ENCODE assay signal across 20 cellular contexts in genomic region chr6:125670586-125670985, GRCh38.
DNase-seq lines count a peak whose midpoint lies in the region; ATAC-seq and TF ChIP-seq lines count a peak whose summit lies in the region.
"Had no signal": no experiment of that assay in that cellular context is flagged by ENCODE, and none has a peak within 500 bp of the region (broad histone marks: within the 10 kb centered on the region; RNA-seq: fewer than 3 reads in every experiment).

No MANE protein-coding gene starts in this region.

- 20 to 52% methylated on average over 2 to 4 of the region's 4 CpGs for WGBS in endodermal cell (ENCODE audit: insufficient coverage in 1 of 2, insufficient read length in 1 of 2), 2 experiments

- H3K27me3 ChIP-seq in endodermal cell (ENCODE audit: control insufficient read depth, insufficient read depth, low read length, poor library complexity, severe bottlenecking), result no peaks in the 10 kb centered on the region
- H3K27me3 ChIP-seq in skeletal muscle tissue (ENCODE audit: control insufficient read depth in 3 of 3, insufficient read depth in 3 of 3, low read length in 3 of 3), result no peaks in the 10 kb centered on the region
- H3K27me3 ChIP-seq in naive thymus-derived CD4-positive, alpha-beta T cell (ENCODE audit: control insufficient read depth in 2 of 2, insufficient read depth in 2 of 2, low read length in 2 of 2), result no peaks in the 10 kb centered on the region
- H3K27me3 ChIP-seq: esophagus squamous epithelium, SJSA1, vagina had no signal

- H3K4me3 Mint-ChIP-seq in endodermal cell, result no peak overlapping the region
- no peak overlapping the region for H3K4me3 Mint-ChIP-seq in stimulated activated naive CD8-positive, alpha-beta T cell treated with anti-CD3 and anti-CD28 coated beads, Interleukin-15, amount 100 ng/mL, for 72 hours
- no peak overlapping the region for H3K4me3 Mint-ChIP-seq in naive thymus-derived CD4-positive, alpha-beta T cell
- H3K4me3 Mint-ChIP-seq: activated CD4-positive, alpha-beta memory T cell treated with anti-CD3 and anti-CD28 coated beads for 36 hours; activated T-helper 1 cell treated with anti-CD3 and anti-CD28 coated beads, Interleukin-12 subunit alpha, Interleukin-12 subunit beta, Interleukin-2, Interleukin-4 antibody, amounts not matched to agents 30 ng/mL and 10 ng/mL and 1 ng/mL, durations not matched to agents 14 hours and 24 hours and 36 hours; dendritic cell treated with granulocyte-macrophage colony-stimulating factor and Interleukin-4, amounts not matched to agents 40 ng/mL and 50 ng/mL, for 4 days; stimulated activated memory B cell treated with anti-CD40 and anti-IgM and Interleukin-4, amounts not matched to agents 10 μg/mL and 1 μg/mL and 100 μg/mL, for 72 hours had no signal

- ATAC-seq in stimulated activated naive CD8-positive, alpha-beta T cell treated with anti-CD3 and anti-CD28 coated beads, Interleukin-15, amount 100 ng/mL, for 72 hours, result no peak
- ATAC-seq in naive thymus-derived CD4-positive, alpha-beta T cell, result no peak
- ATAC-seq: stimulated activated memory B cell treated with anti-CD40 and anti-IgM and Interleukin-4, amounts not matched to agents 10 μg/mL and 1 μg/mL and 100 μg/mL, for 72 hours had no signal

- H3K4me2 ChIP-seq in OCI-LY7 (ENCODE audit: low read length), result no peak overlapping the region

- no peak overlapping the region for H2AFZ ChIP-seq in OCI-LY7 (ENCODE audit: low read length)

- no peaks in the 10 kb centered on the region for H3K79me2 ChIP-seq in OCI-LY7 (ENCODE audit: insufficient read depth, low read depth, low read length)

- intact Hi-C loops in OCI-LY7 (cut with micrococcal nuclease; ENCODE audit: unreplicated experiment), result loop anchor here (10.0 kb wide), 1 partner anchor 356 kb away; no protein-coding TSS in a partner anchor
- intact Hi-C loops in naive thymus-derived CD4-positive, alpha-beta T cell (cut with micrococcal nuclease), result no loop called here

- H3K4me3 ChIP-seq in endodermal cell (ENCODE audit: low read length) (no peak overlapping the region), skeletal muscle tissue (ENCODE audit: low read length in 3 of 3) (no peak overlapping the region), OCI-LY7 (ENCODE audit: low read depth, low read length, poor library complexity, severe bottlenecking) (no peak overlapping the region)
- no peak overlapping the region for H3K4me3 ChIP-seq in naive thymus-derived CD4-positive, alpha-beta T cell (ENCODE audit: low read length)
- H3K4me3 ChIP-seq: esophagus squamous epithelium, SJSA1, vagina had no signal

- H3K9me3 ChIP-seq in endodermal cell (ENCODE audit: control insufficient read depth, low read length) (no peaks in the 10 kb centered on the region), skeletal muscle tissue (ENCODE audit: control insufficient read depth in 3 of 3, low read length in 3 of 3) (no peaks in the 10 kb centered on the region), OCI-LY7 (ENCODE audit: low read length) (no peaks in the 10 kb centered on the region)
- H3K9me3 ChIP-seq in naive thymus-derived CD4-positive, alpha-beta T cell (ENCODE audit: control insufficient read depth in 2 of 3, low read length in 3 of 3), result no peaks in the 10 kb centered on the region
- H3K9me3 ChIP-seq: esophagus squamous epithelium, SJSA1, vagina had no signal

- no peaks in the 10 kb centered on the region for H3K9me3 Mint-ChIP-seq in endodermal cell
- no peaks in the 10 kb centered on the region for H3K9me3 Mint-ChIP-seq in stimulated activated naive CD8-positive, alpha-beta T cell treated with anti-CD3 and anti-CD28 coated beads, Interleukin-15, amount 100 ng/mL, for 72 hours
- no peaks in the 10 kb centered on the region for H3K9me3 Mint-ChIP-seq in naive thymus-derived CD4-positive, alpha-beta T cell
- H3K9me3 Mint-ChIP-seq: activated CD4-positive, alpha-beta memory T cell treated with anti-CD3 and anti-CD28 coated beads for 36 hours; activated T-helper 1 cell treated with anti-CD3 and anti-CD28 coated beads, Interleukin-12 subunit alpha, Interleukin-12 subunit beta, Interleukin-2, Interleukin-4 antibody, amounts not matched to agents 30 ng/mL and 10 ng/mL and 1 ng/mL, durations not matched to agents 14 hours and 24 hours and 36 hours; dendritic cell treated with granulocyte-macrophage colony-stimulating factor and Interleukin-4, amounts not matched to agents 40 ng/mL and 50 ng/mL, for 4 days; stimulated activated memory B cell treated with anti-CD40 and anti-IgM and Interleukin-4, amounts not matched to agents 10 μg/mL and 1 μg/mL and 100 μg/mL, for 72 hours had no signal

- CTCF ChIA-PET in OCI-LY7 (lab: Charles Lee; ENCODE audit: unreplicated experiment), result no interaction called here
- CTCF ChIA-PET in naive thymus-derived CD4-positive, alpha-beta T cell (lab: Charles Lee), result no interaction called here

- DNase-seq in NCI-H2171 (lab: John Stamatoyannopoulos, UW) (peak; percentile 16), endodermal cell (peak; percentile 74), iPS-NIHi11 (ENCODE audit: low spot score) (peak; percentile 67), OCI-LY7 (ENCODE audit: low spot score) (no peak)
- no peak for DNase-seq in activated naive CD4-positive, alpha-beta T cell treated with anti-CD3 and anti-CD28 coated beads, Interleukin-2, amount 50 U/mL, for 16 hours
- DNase-seq in stimulated activated naive CD8-positive, alpha-beta T cell treated with anti-CD3 and anti-CD28 coated beads, Interleukin-15, amount 100 ng/mL, for 72 hours, result no peak
- no peak for DNase-seq in naive thymus-derived CD4-positive, alpha-beta T cell
- DNase-seq: activated CD4-positive, alpha-beta memory T cell treated with anti-CD3 and anti-CD28 coated beads for 36 hours; esophagus squamous epithelium; GF-D8; mammary epithelial cell; MM.1S; NCI-H2081; small intestine had no signal

- H3K36me3 ChIP-seq in endodermal cell (ENCODE audit: control insufficient read depth, insufficient read depth, low read length) (no peaks in the 10 kb centered on the region), skeletal muscle tissue (ENCODE audit: control insufficient read depth in 3 of 3, insufficient read depth in 3 of 3, low read length in 3 of 3) (no peaks in the 10 kb centered on the region), OCI-LY7 (ENCODE audit: insufficient read depth, low read length) (no peaks in the 10 kb centered on the region)
- H3K36me3 ChIP-seq in naive thymus-derived CD4-positive, alpha-beta T cell (ENCODE audit: control insufficient read depth in 2 of 3, insufficient read depth in 3 of 3, low read length in 3 of 3), result no peaks in the 10 kb centered on the region
- H3K36me3 ChIP-seq: esophagus squamous epithelium, SJSA1, vagina had no signal

- POLR2A ChIA-PET in OCI-LY7 (lab: Charles Lee), result no interaction called here
- POLR2A ChIA-PET in naive thymus-derived CD4-positive, alpha-beta T cell (lab: Charles Lee), result no interaction called here

- H3K9ac ChIP-seq in endodermal cell (ENCODE audit: extremely low read depth, low read length, poor library complexity, severe bottlenecking) (no peak overlapping the region), skeletal muscle tissue (ENCODE audit: low read depth in 1 of 3, low read length in 3 of 3) (peak overlapping the region in 1 of 3 donors; percentile 4)

- H3K27ac Mint-ChIP-seq in endodermal cell, result peak overlapping the region; percentile 41
- H3K27ac Mint-ChIP-seq in stimulated activated naive CD8-positive, alpha-beta T cell treated with anti-CD3 and anti-CD28 coated beads, Interleukin-15, amount 100 ng/mL, for 72 hours, result no peak overlapping the region
- H3K27ac Mint-ChIP-seq in naive thymus-derived CD4-positive, alpha-beta T cell, result no peak overlapping the region
- H3K27ac Mint-ChIP-seq: activated CD4-positive, alpha-beta memory T cell treated with anti-CD3 and anti-CD28 coated beads for 36 hours; activated T-helper 1 cell treated with anti-CD3 and anti-CD28 coated beads, Interleukin-12 subunit alpha, Interleukin-12 subunit beta, Interleukin-2, Interleukin-4 antibody, amounts not matched to agents 30 ng/mL and 10 ng/mL and 1 ng/mL, durations not matched to agents 14 hours and 24 hours and 36 hours; dendritic cell treated with granulocyte-macrophage colony-stimulating factor and Interleukin-4, amounts not matched to agents 40 ng/mL and 50 ng/mL, for 4 days; stimulated activated memory B cell treated with anti-CD40 and anti-IgM and Interleukin-4, amounts not matched to agents 10 μg/mL and 1 μg/mL and 100 μg/mL, for 72 hours had no signal

- H3K36me3 Mint-ChIP-seq in endodermal cell (ENCODE audit: low read depth), result no peaks in the 10 kb centered on the region
- H3K36me3 Mint-ChIP-seq in naive thymus-derived CD4-positive, alpha-beta T cell, result no peaks in the 10 kb centered on the region
- H3K36me3 Mint-ChIP-seq: activated CD4-positive, alpha-beta memory T cell treated with anti-CD3 and anti-CD28 coated beads for 36 hours; stimulated activated memory B cell treated with anti-CD40 and anti-IgM and Interleukin-4, amounts not matched to agents 10 μg/mL and 1 μg/mL and 100 μg/mL, for 72 hours had no signal

- H3K27me3 Mint-ChIP-seq in endodermal cell (ENCODE audit: insufficient read depth), result no peaks in the 10 kb centered on the region
- H3K27me3 Mint-ChIP-seq in stimulated activated naive CD8-positive, alpha-beta T cell treated with anti-CD3 and anti-CD28 coated beads, Interleukin-15, amount 100 ng/mL, for 72 hours, result peaks cover 38% of the 10 kb centered on the region
- peaks cover 7 to 33% (median 27%) of the 10 kb centered on the region in 5 donors for H3K27me3 Mint-ChIP-seq in naive thymus-derived CD4-positive, alpha-beta T cell
- H3K27me3 Mint-ChIP-seq: dendritic cell treated with granulocyte-macrophage colony-stimulating factor and Interleukin-4, amounts not matched to agents 40 ng/mL and 50 ng/mL, for 4 days had no signal

- BruUV-seq in OCI-LY7 (replicated peaks; lab: Mats Ljungman, UMichigan), result no TSS peak

- peaks cover 3% of the 10 kb centered on the region for H3K4me1 ChIP-seq in endodermal cell (ENCODE audit: control insufficient read depth, insufficient read depth, low read length)
- peaks cover 5 to 19% (median 10%) of the 10 kb centered on the region in 3 donors for H3K4me1 ChIP-seq in skeletal muscle tissue (ENCODE audit: control insufficient read depth in 3 of 3, insufficient read depth in 3 of 3, low read length in 3 of 3)
- no peaks in the 10 kb centered on the region for H3K4me1 ChIP-seq in OCI-LY7 (ENCODE audit: insufficient read depth, low read length, poor library complexity, severe bottlenecking)
- no peaks in the 10 kb centered on the region for H3K4me1 ChIP-seq in naive thymus-derived CD4-positive, alpha-beta T cell (ENCODE audit: control insufficient read depth in 2 of 2, insufficient read depth in 2 of 2, low read length in 2 of 2)
- H3K4me1 ChIP-seq: esophagus squamous epithelium, SJSA1, vagina had no signal

- TF ChIP-seq CTCF in endodermal cell (conservative IDR thresholded peaks at IDR 0.05) (no peak), OCI-LY7 (conservative IDR thresholded peaks at IDR 0.05; ENCODE audit: low read length) (no peak)

- no peaks in the 10 kb centered on the region for H3K9me2 ChIP-seq in OCI-LY7 (ENCODE audit: insufficient read depth, low read length)

- peaks cover 10% of the 10 kb centered on the region for H3K4me1 Mint-ChIP-seq in endodermal cell
- no peaks in the 10 kb centered on the region for H3K4me1 Mint-ChIP-seq in stimulated activated naive CD8-positive, alpha-beta T cell treated with anti-CD3 and anti-CD28 coated beads, Interleukin-15, amount 100 ng/mL, for 72 hours
- no peaks in the 10 kb centered on the region for H3K4me1 Mint-ChIP-seq in naive thymus-derived CD4-positive, alpha-beta T cell
- H3K4me1 Mint-ChIP-seq: stimulated activated memory B cell treated with anti-CD40 and anti-IgM and Interleukin-4, amounts not matched to agents 10 μg/mL and 1 μg/mL and 100 μg/mL, for 72 hours had no signal

- H3K27ac ChIP-seq in endodermal cell (ENCODE audit: low read depth, low read length) (no peak overlapping the region), skeletal muscle tissue (ENCODE audit: low read depth, low read length) (peak overlapping the region; percentile 68), OCI-LY7 (ENCODE audit: low read depth, low read length, poor library complexity, severe bottlenecking) (no peak overlapping the region)
- no peak overlapping the region for H3K27ac ChIP-seq in naive thymus-derived CD4-positive, alpha-beta T cell (ENCODE audit: low read depth, low read length)
- H3K27ac ChIP-seq: esophagus squamous epithelium, SJSA1, vagina had no signal

- no peaks in the 10 kb centered on the region for H4K20me1 ChIP-seq in OCI-LY7 (ENCODE audit: insufficient read depth, low read length)

Comparison
In these comparisons a context has a peak if more than half of its experiments do, and no peak if none do; other contexts are left out.
1. DNase-seq: peak in NCI-H2171 (single experiment), endodermal cell (single experiment) and iPS-NIHi11 (single experiment); none in OCI-LY7 (single experiment), activated naive CD4-positive, alpha-beta T cell treated with anti-CD3 and anti-CD28 coated beads, Interleukin-2, amount 50 U/mL, for 16 hours (single experiment), stimulated activated naive CD8-positive, alpha-beta T cell treated with anti-CD3 and anti-CD28 coated beads, Interleukin-15, amount 100 ng/mL, for 72 hours (0 of 2) and naive thymus-derived CD4-positive, alpha-beta T cell (0 of 9).